13 cellular contexts compared by ENCODE assay signal in the genomic region with DNA sequence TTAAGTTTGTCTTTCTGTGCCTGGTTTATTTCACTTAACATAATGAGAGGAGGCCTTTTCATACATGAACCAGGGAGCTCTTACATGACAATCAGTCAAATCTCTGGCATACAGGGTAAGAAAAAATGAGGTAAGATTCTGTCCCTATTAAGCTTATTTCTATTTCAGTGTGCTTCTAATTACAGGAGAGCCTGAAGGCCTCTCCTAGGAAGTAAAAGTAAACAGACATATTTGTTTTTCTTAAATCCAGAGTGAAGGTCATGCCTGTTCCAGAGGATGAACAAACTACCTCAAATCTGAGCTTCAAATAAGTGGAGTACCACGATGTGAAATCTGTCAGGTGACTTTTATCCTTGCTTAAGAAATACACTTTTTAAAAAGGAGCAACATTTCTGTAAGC.
DNase-seq lines count a peak whose midpoint lies in the region; ATAC-seq and TF ChIP-seq lines count a peak whose summit lies in the region.
"Had no signal": no experiment of that assay in that cellular context is flagged by ENCODE, and none has a peak within 500 bp of the region (broad histone marks: within the 10 kb centered on the region; RNA-seq: fewer than 3 reads in every experiment).

No MANE protein-coding gene starts in this region.

- peak; percentile 21 for ATAC-seq in left lung
- ATAC-seq: GM12878 had no signal

- H3K4me2 ChIP-seq in GM23248 (ENCODE audit: unreplicated experiment): no peak overlapping the region
- H3K4me2 ChIP-seq: BLaER1 had no signal

- in situ Hi-C loops in GM23248 (cut with MboI): loop anchor here (25.0 kb wide), 1 partner anchor 255 kb away; no protein-coding TSS in a partner anchor

- H4K20me1 ChIP-seq in GM23248 (ENCODE audit: insufficient read depth): no peaks in the 10 kb centered on the region
- H4K20me1 ChIP-seq: BLaER1 had no signal

- H3F3A ChIP-seq in GM23248 (ENCODE audit: insufficient read depth): no peaks in the 10 kb centered on the region

- intact Hi-C loops in left lung (cut with DNase I): no loop called here

- WGBS in GM23248 (ENCODE audit: low coverage in 1 of 2, low lambda C conversion rate in 2 of 2, missing lambda C conversion rate in 2 of 2), 2 experiments: 87 to 90% methylated on average over 1 of the region's 1 CpG

- no peaks in the 10 kb centered on the region for H3K9me2 ChIP-seq in GM23248 (ENCODE audit: insufficient read depth)

- H3K27me3 ChIP-seq in left lung (no peaks in the 10 kb centered on the region), GM23248 (replicated peaks; ENCODE audit: insufficient read depth) (no peaks in the 10 kb centered on the region)
- H3K27me3 ChIP-seq: BLaER1 had no signal

- peak overlapping the region; percentile 64 for H3K27ac ChIP-seq in VCaP
- H3K27ac ChIP-seq in left lung: no peak overlapping the region
- H3K27ac ChIP-seq in GM23248: no peak overlapping the region
- H3K27ac ChIP-seq: BLaER1 had no signal

- H3K79me2 ChIP-seq in GM23248 (ENCODE audit: insufficient read depth): no peaks in the 10 kb centered on the region

- H3K36me3 ChIP-seq in left lung (no peaks in the 10 kb centered on the region), GM23248 (ENCODE audit: low read depth) (no peaks in the 10 kb centered on the region)
- H3K36me3 ChIP-seq: BLaER1 had no signal

- no peak overlapping the region for H3K9ac ChIP-seq in GM23248
- H3K9ac ChIP-seq: BLaER1 had no signal

- H3K4me3 ChIP-seq in left lung (no peak overlapping the region), GM23248 (no peak overlapping the region)
- H3K4me3 ChIP-seq: BLaER1, GM12878 had no signal

- H3K4me1 ChIP-seq in left lung (no peaks in the 10 kb centered on the region), GM23248 (ENCODE audit: insufficient read depth) (no peaks in the 10 kb centered on the region)
- H3K4me1 ChIP-seq: BLaER1 had no signal

- TF ChIP-seq CTCF in VCaP (conservative IDR thresholded peaks at IDR 0.05) (no peak), left lung (IDR thresholded peaks at IDR 0.05) (no peak)

- DNase-seq in NCI-H69 (lab: John Stamatoyannopoulos, UW) (peak; percentile 67), left lung (no peak), NCI-H146 (lab: John Stamatoyannopoulos, UW) (no peak), GM23248 (no peak), HK-2 (ENCODE audit: unreplicated experiment) (no peak)
- DNase-seq: AML-193; CD8-positive, alpha-beta memory T cell; DMS79; GOT3; H9 had no signal

- no peaks in the 10 kb centered on the region for H3K9me3 ChIP-seq in left lung
- no peaks in the 10 kb centered on the region for H3K9me3 ChIP-seq in GM23248 (ENCODE audit: low read depth)
- H3K9me3 ChIP-seq: BLaER1 had no signal

- no peak overlapping the region for H2AFZ ChIP-seq in GM23248
